ENCODE assay signal across 13 cellular contexts in the genomic region with DNA sequence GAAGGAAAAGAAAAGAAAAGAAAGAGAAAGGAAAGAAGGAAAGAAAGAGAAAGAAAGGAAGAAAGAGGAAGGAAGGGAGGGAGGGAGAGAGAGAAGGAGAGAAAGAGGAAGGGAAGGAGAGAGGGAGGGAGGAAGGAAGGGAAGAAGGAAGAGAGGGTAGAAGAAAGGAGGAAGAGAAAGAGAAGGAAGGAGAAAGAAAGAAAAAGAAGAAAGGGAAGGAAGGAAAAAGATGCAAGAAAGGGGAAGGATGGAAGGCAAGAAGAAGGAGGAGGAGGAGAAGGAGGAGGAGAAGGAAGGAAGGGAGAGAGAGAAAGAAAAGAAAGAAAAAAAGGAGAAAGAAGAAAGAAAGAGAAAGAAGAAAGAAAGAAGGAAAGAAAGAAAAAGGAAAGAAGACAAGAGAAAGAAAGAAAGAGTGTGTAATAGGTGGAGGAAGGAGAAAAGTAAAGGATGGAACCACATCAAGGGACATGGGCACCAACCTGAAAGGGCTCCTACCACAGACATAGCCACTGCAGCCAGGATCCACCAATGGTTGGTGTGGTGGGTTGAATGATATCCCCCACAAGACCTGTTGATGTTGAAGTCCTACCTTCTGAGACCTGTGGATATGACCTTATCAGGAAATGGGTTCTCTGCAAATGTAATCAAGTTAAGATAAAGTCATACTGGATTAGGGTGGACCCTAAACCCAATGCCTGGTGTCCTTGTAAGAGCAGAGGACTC.
A peak's percentile ranks its signal among the peaks of the same experiment; 100 is the strongest.
DNase-seq lines count a peak whose midpoint lies in the region; ATAC-seq and TF ChIP-seq lines count a peak whose summit lies in the region.
"Had no signal": no experiment of that assay in that cellular context is flagged by ENCODE, and none has a peak within 500 bp of the region (broad histone marks: within the 10 kb centered on the region; RNA-seq: fewer than 3 reads in every experiment).

No MANE protein-coding gene starts in this region.

- DNase-seq in CD14-positive monocyte (ENCODE audit: low spot score) (no peak), WTC11 (ENCODE audit: low spot score) (no peak), mesendoderm (peak; percentile 8), cerebellum (ENCODE audit: low spot score) (no peak)
- DNase-seq in CD4-positive, alpha-beta T cell: no peak
- DNase-seq: BE2C, DMS53, GOT3, H9 had no signal

- CTCF ChIA-PET in CD4-positive, alpha-beta T cell (lab: Charles Lee): no interaction called here
- CTCF ChIA-PET in WTC11 (lab: Charles Lee): interaction anchor here (0.6 kb wide), 1 partner anchor 1267 kb away, joined by 3 read pairs; no protein-coding TSS in a partner anchor

- no peak overlapping the region for H3K9ac ChIP-seq in mesendoderm (ENCODE audit: low read length)

- ATAC-seq in CD4-positive, alpha-beta T cell (ENCODE audit: poor library complexity): no peak
- ATAC-seq in WTC11: no peak
- no peak for ATAC-seq in GM21786 (IDR thresholded peaks at IDR 0.05; ENCODE audit: unreplicated experiment)
- ATAC-seq in HG02678 (IDR thresholded peaks at IDR 0.05; ENCODE audit: unreplicated experiment): no peak
- ATAC-seq: A549 had no signal

- no peaks in the 10 kb centered on the region for H3K79me2 ChIP-seq in mesendoderm (ENCODE audit: control insufficient read depth, insufficient read depth, low read length)

- H3K9me3 Mint-ChIP-seq in CD14-positive monocyte (peaks cover 4 to 15% (median 9%) of the 10 kb centered on the region in 7 donors), WTC11 (peaks cover 11% of the 10 kb centered on the region)
- H3K9me3 Mint-ChIP-seq in CD4-positive, alpha-beta T cell: no peaks in the 10 kb centered on the region

- no peak overlapping the region for H3K4me3 ChIP-seq in mesendoderm (ENCODE audit: low read length)
- H3K4me3 ChIP-seq: A549 had no signal

- H3K18ac ChIP-seq in mesendoderm (ENCODE audit: low read length): no peak overlapping the region

- TF ChIP-seq CTCF in CD14-positive monocyte (IDR thresholded peaks at IDR 0.05) (no peak), WTC11 (IDR thresholded peaks at IDR 0.05) (no peak)
- TF ChIP-seq CTCF in CD4-positive, alpha-beta T cell (IDR thresholded peaks at IDR 0.05): peak; percentile 31

- H3K36me3 Mint-ChIP-seq in CD14-positive monocyte (peaks cover 13 to 22% of the 10 kb centered on the region in 2 donors), WTC11 (peaks cover 12% of the 10 kb centered on the region)
- peaks cover 29% of the 10 kb centered on the region for H3K36me3 Mint-ChIP-seq in CD4-positive, alpha-beta T cell (ENCODE audit: low read depth)

- no peak overlapping the region for H2BK120ac ChIP-seq in mesendoderm (ENCODE audit: low read depth, low read length)

- H3K23ac ChIP-seq in mesendoderm (ENCODE audit: low read length): no peak overlapping the region

- H3K27ac ChIP-seq in CD4-positive, alpha-beta T cell (ENCODE audit: low read depth, low read length): no peak overlapping the region
- no peak overlapping the region for H3K27ac ChIP-seq in mesendoderm (ENCODE audit: low read depth, low read length)
- H3K27ac ChIP-seq: A549, C4-2B had no signal

- H3K79me1 ChIP-seq in mesendoderm (ENCODE audit: low read length): no peaks in the 10 kb centered on the region

- H3K4ac ChIP-seq in mesendoderm (ENCODE audit: low read depth, low read length): no peak overlapping the region

- no peak overlapping the region for H2BK15ac ChIP-seq in mesendoderm (replicated peaks; ENCODE audit: low read depth)

- peaks cover 0 to 2% (median 0%) of the 10 kb centered on the region in 3 donors for H3K27me3 Mint-ChIP-seq in CD14-positive monocyte (ENCODE audit: low read depth in 3 of 3)
- H3K27me3 Mint-ChIP-seq in CD4-positive, alpha-beta T cell: no peaks in the 10 kb centered on the region
- H3K27me3 Mint-ChIP-seq in WTC11 (ENCODE audit: low read depth): peaks cover 3% of the 10 kb centered on the region; the same call in 1 of the 2 replicates

- H3K4me1 ChIP-seq in mesendoderm (ENCODE audit: control insufficient read depth, low read depth, low read length): no peaks in the 10 kb centered on the region
- H3K4me1 ChIP-seq: BE2C had no signal

- H3K27ac Mint-ChIP-seq in CD14-positive monocyte: peak overlapping the region in 6 of 7 donors; percentile 1 to 70 (median 45)
- H3K27ac Mint-ChIP-seq in CD4-positive, alpha-beta T cell: no peak overlapping the region
- H3K27ac Mint-ChIP-seq in WTC11: no peak overlapping the region
- H3K27ac Mint-ChIP-seq: H9 had no signal

- no peaks in the 10 kb centered on the region for H3K36me3 ChIP-seq in mesendoderm (ENCODE audit: control insufficient read depth, insufficient read depth, low read length)
- H3K36me3 ChIP-seq: BE2C had no signal

- H3K4me1 Mint-ChIP-seq in CD14-positive monocyte (peaks cover 67% of the 10 kb centered on the region), WTC11 (peaks cover 27% of the 10 kb centered on the region)
- peaks cover 4% of the 10 kb centered on the region for H3K4me1 Mint-ChIP-seq in CD4-positive, alpha-beta T cell (ENCODE audit: low read depth)

- no peaks in the 10 kb centered on the region for H3K27me3 ChIP-seq in CD4-positive, alpha-beta T cell (ENCODE audit: control insufficient read depth, insufficient read depth, low read length)
- no peaks in the 10 kb centered on the region for H3K27me3 ChIP-seq in mesendoderm (ENCODE audit: insufficient read depth, low read length, poor library complexity)
- H3K27me3 ChIP-seq: BE2C had no signal

- H3K56ac ChIP-seq in mesendoderm (ENCODE audit: low read length): no peak overlapping the region

- no peak overlapping the region for H2BK5ac ChIP-seq in mesendoderm (ENCODE audit: low read length)

- H3K4me3 Mint-ChIP-seq in CD14-positive monocyte (no peak overlapping the region), WTC11 (no peak overlapping the region)
- no peak overlapping the region for H3K4me3 Mint-ChIP-seq in CD4-positive, alpha-beta T cell
- H3K4me3 Mint-ChIP-seq: H9 had no signal

- intact Hi-C loops in CD14-positive monocyte (cut with micrococcal nuclease): loop anchor here (10.0 kb wide), 3 partner anchors 179 to 219 kb away; partner anchors contain the start of gene PGM2 (in 1 of the 2)
- intact Hi-C loops in CD4-positive, alpha-beta T cell (cut with DNase I, micrococcal nuclease): loop anchor here in 1 of 2 experiments (10.0 kb wide), 1 partner anchor 369 kb away; no protein-coding TSS in a partner anchor

- H3K4me2 ChIP-seq in mesendoderm (ENCODE audit: low read length): no peak overlapping the region
- H3K4me2 ChIP-seq: A549 had no signal

- no peak overlapping the region for H2AK5ac ChIP-seq in mesendoderm (ENCODE audit: low read length)

- no peaks in the 10 kb centered on the region for H3K9me3 ChIP-seq in CD4-positive, alpha-beta T cell (ENCODE audit: control insufficient read depth, low read length)
- H3K9me3 ChIP-seq: A549, BE2C had no signal

- no peak overlapping the region for H4K5ac ChIP-seq in mesendoderm (ENCODE audit: low read length)

- H4K8ac ChIP-seq in mesendoderm (ENCODE audit: low read depth, low read length): no peak overlapping the region

- POLR2A ChIA-PET in CD4-positive, alpha-beta T cell (lab: Charles Lee): no interaction called here
- POLR2A ChIA-PET in WTC11 (lab: Charles Lee): no interaction called here

TF ChIP-seq in WTC11, 78 proteins besides CTCF, POLR2A, EP300 and RAD21:
- TF ChIP-seq ZNF512 (CRISPR knock-in tag; IDR thresholded peaks at IDR 0.05; ENCODE audit: borderline replicate concordance) (peak; percentile 66; the same call in 1 of the 2 replicates), HMGXB4 (CRISPR knock-in tag; IDR thresholded peaks at IDR 0.05) (no peak)
TF ChIP-seq in WTC11: peak in this region for 1.

Comparison
In these comparisons a context has a peak if more than half of its experiments do, and no peak if none do; other contexts are left out.
1. H3K27ac Mint-ChIP-seq: peak in CD14-positive monocyte (6 of 7); none in CD4-positive, alpha-beta T cell (single experiment) and WTC11 (single experiment).